In genomic region chr1:235054466-235054865, GRCh38 we compare ENCODE assay signal across 12 cellular contexts.
"Had no signal": no experiment of that assay in that cellular context is flagged by ENCODE, and none has a peak within 500 bp of the region (broad histone marks: within the 10 kb centered on the region; RNA-seq: fewer than 3 reads in every experiment).

No MANE protein-coding gene starts in this region.

- H3K9me3 Mint-ChIP-seq: activated CD4-positive, alpha-beta T cell treated with anti-CD3 and anti-CD28 coated beads, Interleukin-2, amount 10 ng/mL, durations not matched to agents 7 days and 5 days had no signal

- DNase-seq: activated CD4-positive, alpha-beta T cell treated with anti-CD3 and anti-CD28 coated beads, Interleukin-2, amount 10 ng/mL, durations not matched to agents 7 days and 5 days; activated CD4-positive, CD25-positive, alpha-beta regulatory T cell; activated naive CD4-positive, alpha-beta T cell treated with anti-CD3 and anti-CD28 coated beads, Interleukin-2, amount 50 U/mL, for 16 hours; foreskin fibroblast; nucleus accumbens; right cardiac atrium had no signal

- H3K27ac ChIP-seq: cardiac muscle cell, SK-N-MC, thoracic aorta had no signal

- H3K27ac Mint-ChIP-seq: activated CD4-positive, alpha-beta T cell treated with anti-CD3 and anti-CD28 coated beads, Interleukin-2, amount 10 ng/mL, durations not matched to agents 7 days and 5 days; mesothelial cell of epicardium had no signal

- FAIRE-seq: astrocyte, urothelium cell line had no signal

- H3K36me3 ChIP-seq: cardiac muscle cell, thoracic aorta had no signal

- H3K36me3 Mint-ChIP-seq: mesothelial cell of epicardium had no signal

- H3K4me3 Mint-ChIP-seq: activated CD4-positive, alpha-beta T cell treated with anti-CD3 and anti-CD28 coated beads, Interleukin-2, amount 10 ng/mL, durations not matched to agents 7 days and 5 days; mesothelial cell of epicardium had no signal

- H3K27me3 ChIP-seq: cardiac muscle cell had no signal

- H3K4me3 ChIP-seq: cardiac muscle cell, SK-N-MC, thoracic aorta had no signal

- H3K9me3 ChIP-seq: thoracic aorta had no signal

- H3K27me3 Mint-ChIP-seq: activated CD4-positive, alpha-beta T cell treated with anti-CD3 and anti-CD28 coated beads, Interleukin-2, amount 10 ng/mL, durations not matched to agents 7 days and 5 days had no signal

- ATAC-seq: right cardiac atrium had no signal
